ENCODE assay signal across 14 cellular contexts in genomic region chrX:11446331-11446730, GRCh38.
A peak's percentile ranks its signal among the peaks of the same experiment; 100 is the strongest.
DNase-seq lines count a peak whose midpoint lies in the region; ATAC-seq and TF ChIP-seq lines count a peak whose summit lies in the region.
"Had no signal": no experiment of that assay in that cellular context is flagged by ENCODE, and none has a peak within 500 bp of the region (broad histone marks: within the 10 kb centered on the region; RNA-seq: fewer than 3 reads in every experiment).

No MANE protein-coding gene starts in this region.

- peaks cover 0 to 3% of the 10 kb centered on the region in 2 donors for H3K4me1 ChIP-seq in aorta (ENCODE audit: control insufficient read depth in 1 of 2, insufficient read depth in 2 of 2, low read length in 2 of 2)
- H3K4me1 ChIP-seq: left ventricle myocardium inferior, SJSA1 had no signal

- 3 to 8% methylated on average over 2 of the region's 2 CpGs for WGBS in aorta, 2 donors

- peak; percentile 34 for ATAC-seq in aorta (ENCODE audit: low FRiP score)
- ATAC-seq in HG02981 (IDR thresholded peaks at IDR 0.05; ENCODE audit: unreplicated experiment), result no peak

- H3K36me3 ChIP-seq in aorta (ENCODE audit: control insufficient read depth in 1 of 2, insufficient read depth in 2 of 2, low read length in 1 of 2), result no peaks in the 10 kb centered on the region
- H3K36me3 ChIP-seq: BLaER1, left ventricle myocardium inferior, SJSA1 had no signal

- H3K9me3 ChIP-seq in aorta (ENCODE audit: control insufficient read depth, low read length), result no peaks in the 10 kb centered on the region
- H3K9me3 ChIP-seq: left ventricle myocardium inferior, SJSA1 had no signal

- no peak for TF ChIP-seq CTCF in choroid plexus epithelial cell (conservative IDR thresholded peaks at IDR 0.05; ENCODE audit: low read depth, low read length)

- H3K27me3 ChIP-seq in aorta (ENCODE audit: control insufficient read depth in 1 of 2, insufficient read depth in 2 of 2, low read length in 1 of 2), result no peaks in the 10 kb centered on the region
- H3K27me3 ChIP-seq: SJSA1 had no signal

- peak overlapping the region in 1 of 2 donors; percentile 67 for H3K27ac ChIP-seq in aorta (ENCODE audit: low read depth in 1 of 2, low read length in 2 of 2)
- H3K27ac ChIP-seq: BLaER1, left ventricle myocardium inferior, SJSA1 had no signal

- H3K4me3 ChIP-seq in choroid plexus epithelial cell (ENCODE audit: low read depth, low read length) (no peak overlapping the region), aorta (ENCODE audit: low read length in 2 of 2) (no peak overlapping the region)
- H3K4me3 ChIP-seq: BLaER1, left ventricle myocardium inferior, SJSA1 had no signal

- DNase-seq in M059J (ENCODE audit: low read depth) (peak; percentile 69), choroid plexus epithelial cell (ENCODE audit: low read depth) (peak; percentile 70), kidney glomerular epithelial cell (lab: John Stamatoyannopoulos, UW) (peak; percentile 41), aorta (no peak), C1 segment of cervical spinal cord (lab: John Stamatoyannopoulos, UW) (no peak)
- no peak for DNase-seq in activated CD4-positive, alpha-beta T cell treated with anti-CD3 and anti-CD28 coated beads for 48 hours
- DNase-seq: activated CD4-positive, CD25-positive, alpha-beta regulatory T cell; left ventricle myocardium inferior; NCI-H1436 treated with DMSO at 0.1 percent for 48 hours; NCI-H2227 treated with DMSO at 0.1 percent for 48 hours; stimulated activated CD4-positive, alpha-beta T cell treated with anti-CD3 and anti-CD28 coated beads, Interleukin-1b, Interleukin-23, amount 100 ng/mL, for 48 hours had no signal

- intact Hi-C loops in aorta (cut with DNase I), result no loop called here

Comparison
In these comparisons a context has a peak if more than half of its experiments do, and no peak if none do; other contexts are left out.
1. DNase-seq: peak in M059J (single experiment), choroid plexus epithelial cell (single experiment) and kidney glomerular epithelial cell (single experiment); none in aorta (0 of 2), C1 segment of cervical spinal cord (0 of 14) and activated CD4-positive, alpha-beta T cell treated with anti-CD3 and anti-CD28 coated beads for 48 hours (single experiment).